ENCODE assay signal across 19 cellular contexts in the genomic region with DNA sequence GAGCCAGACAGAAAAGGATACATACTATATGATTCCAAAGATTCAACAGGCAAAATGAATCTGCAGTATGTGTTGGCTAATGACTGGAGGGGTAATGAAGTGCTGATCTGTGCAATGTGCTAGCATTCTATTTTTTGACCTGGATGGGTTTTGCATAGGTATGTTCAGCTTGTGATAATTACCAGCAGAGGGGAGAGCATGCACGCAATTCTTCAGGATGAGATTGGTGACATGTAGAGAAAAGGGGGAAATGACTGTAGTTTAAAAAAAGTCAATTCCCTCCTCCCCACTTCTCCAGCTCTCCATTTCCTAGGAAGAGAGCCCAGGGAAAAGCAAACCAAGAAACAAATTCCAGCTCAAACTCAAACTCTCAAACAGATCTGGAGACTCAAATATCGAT. TPM values are rescaled to one million over a fixed set of nuclear protein-coding genes. Genes with fewer than 3 reads are reported as not detected.
A peak's percentile ranks its signal among the peaks of the same experiment; 100 is the strongest.
DNase-seq lines count a peak whose midpoint lies in the region; ATAC-seq and TF ChIP-seq lines count a peak whose summit lies in the region.
"Had no signal": no experiment of that assay in that cellular context is flagged by ENCODE, and none has a peak within 500 bp of the region (broad histone marks: within the 10 kb centered on the region; RNA-seq: fewer than 3 reads in every experiment).

No MANE protein-coding gene starts in this region.

- H3K27me3 Mint-ChIP-seq in brain (no peaks in the 10 kb centered on the region), glutamatergic neuron (ENCODE audit: unreplicated experiment) (peaks cover 2% of the 10 kb centered on the region)

- H3K36me3 ChIP-seq in ES-I3 (ENCODE audit: insufficient read depth, low read length) (no peaks in the 10 kb centered on the region), trophoblast cell (ENCODE audit: control insufficient read depth in 1 of 2, insufficient read depth in 2 of 2, low read length in 2 of 2) (no peaks in the 10 kb centered on the region)

- peak overlapping the region; percentile 46 for H3K4me2 ChIP-seq in trophoblast cell (ENCODE audit: low read length)

- H3K4me3 ChIP-seq in trophoblast cell (ENCODE audit: low read depth, low read length), result no peak overlapping the region

- no peaks in the 10 kb centered on the region; the same call in none of the 2 replicates for H3K9me3 ChIP-seq in ES-I3 (ENCODE audit: control insufficient read depth, insufficient read depth, low read length)
- no peaks in the 10 kb centered on the region for H3K9me3 ChIP-seq in trophoblast cell (ENCODE audit: insufficient read depth, low read depth, low read length)

- H3K36me3 Mint-ChIP-seq in brain (peaks cover 4% of the 10 kb centered on the region), glutamatergic neuron (ENCODE audit: unreplicated experiment) (no peaks in the 10 kb centered on the region)
- H3K36me3 Mint-ChIP-seq: CD8-positive, alpha-beta T cell had no signal

- H3K4me1 Mint-ChIP-seq in brain (peaks cover 10% of the 10 kb centered on the region), glutamatergic neuron (ENCODE audit: low read depth, unreplicated experiment) (peaks cover 2% of the 10 kb centered on the region)

- no peak overlapping the region for H4K12ac ChIP-seq in trophoblast cell (ENCODE audit: low read depth, low read length)

- TF ChIP-seq CTCF in brain (conservative IDR thresholded peaks at IDR 0.05), result no peak
- TF ChIP-seq CTCF in glutamatergic neuron (IDR thresholded peaks at IDR 0.05; ENCODE audit: partially characterized antibody, unreplicated experiment), result no peak

- no peak overlapping the region for H2BK5ac ChIP-seq in trophoblast cell (ENCODE audit: low read depth, low read length, poor library complexity)

- no peak overlapping the region for H3K4ac ChIP-seq in trophoblast cell (ENCODE audit: low read depth, low read length)

- H3K4me3 Mint-ChIP-seq in brain (peak overlapping the region; percentile 73 to 84 (median 77)), glutamatergic neuron (ENCODE audit: unreplicated experiment) (peak overlapping the region; percentile 84)
- H3K4me3 Mint-ChIP-seq: activated naive CD8-positive, alpha-beta T cell; activated T-cell treated with anti-CD3 and anti-CD28 coated beads, Interleukin-2, amount 50 U/mL, for 24 hours; CD8-positive, alpha-beta T cell had no signal

- no peak overlapping the region for H3K23ac ChIP-seq in trophoblast cell (ENCODE audit: low read length)

- H3K4me1 ChIP-seq in ES-I3 (ENCODE audit: insufficient read depth, low read length) (no peaks in the 10 kb centered on the region), trophoblast cell (ENCODE audit: control insufficient read depth in 1 of 2, insufficient read depth in 2 of 2, low read length in 2 of 2) (peaks cover 3 to 6% of the 10 kb centered on the region in 2 experiments)

- H3K27me3 ChIP-seq in trophoblast cell (ENCODE audit: insufficient read depth, low read length), result no peaks in the 10 kb centered on the region

- H3K27ac Mint-ChIP-seq in brain (peak overlapping the region in 2 of 5 experiments; percentile 21 to 53), glutamatergic neuron (ENCODE audit: unreplicated experiment) (no peak overlapping the region)
- H3K27ac Mint-ChIP-seq: activated naive CD8-positive, alpha-beta T cell; activated T-cell treated with anti-CD3 and anti-CD28 coated beads, Interleukin-2, amount 50 U/mL, for 24 hours; CD8-positive, alpha-beta T cell had no signal

- no peak overlapping the region for H2BK120ac ChIP-seq in trophoblast cell (ENCODE audit: insufficient read depth, low read length, poor library complexity)

- H2AFZ ChIP-seq in trophoblast cell (ENCODE audit: insufficient read depth, low read length, poor library complexity), result no peak overlapping the region

- no peak overlapping the region for H3K18ac ChIP-seq in trophoblast cell (ENCODE audit: low read length)

- H2BK12ac ChIP-seq in trophoblast cell (ENCODE audit: low read length), result no peak overlapping the region

- H3K27ac ChIP-seq in trophoblast cell (ENCODE audit: low read depth, low read length), result no peak overlapping the region

- peak overlapping the region; percentile 39; the same call in 1 of the 2 replicates for H3K9ac ChIP-seq in ES-I3 (ENCODE audit: low read depth, low read length)
- H3K9ac ChIP-seq in trophoblast cell (ENCODE audit: low read length), result no peak overlapping the region

- H3K79me2 ChIP-seq in trophoblast cell (ENCODE audit: control insufficient read depth, insufficient read depth, low read length, poor library complexity), result no peaks in the 10 kb centered on the region

- DNase-seq in glutamatergic neuron (no peak), trophoblast cell (no peak), cortex of kidney (lab: John Stamatoyannopoulos, UW) (no peak), NCI-H510A (lab: John Stamatoyannopoulos, UW) (no peak)
- DNase-seq: activated CD4-positive, alpha-beta T cell treated with anti-CD3 and anti-CD28 coated beads, Interleukin-2, amount 50 U/mL, for 4 hours; activated T-cell treated with anti-CD3 and anti-CD28 coated beads, Interleukin-2, amount 50 U/mL, for 24 hours; CD8-positive, alpha-beta T cell; central memory CD4-positive, alpha-beta T cell; NCI-H1105 treated with DMSO at 0.1 percent for 48 hours; NCI-H226; NK-92 treated with Interleukin-12 subunit alpha and Interleukin-12 subunit beta, amount 100 ng/mL, for 24 hours; RPMI8226; SW 1271 had no signal

- ATAC-seq in HG03139 (IDR thresholded peaks at IDR 0.05; ENCODE audit: unreplicated experiment), result no peak
- no peak for ATAC-seq in HG03135 (IDR thresholded peaks at IDR 0.05; ENCODE audit: unreplicated experiment)
- ATAC-seq: CD8-positive, alpha-beta T cell had no signal

- H4K91ac ChIP-seq in trophoblast cell (ENCODE audit: low read depth, low read length), result no peak overlapping the region

- H3K79me1 ChIP-seq in trophoblast cell (ENCODE audit: low read length), result peaks cover 6% of the 10 kb centered on the region

- no peak overlapping the region for H2AK5ac ChIP-seq in trophoblast cell (ENCODE audit: low read length)

- no peak overlapping the region for H3K14ac ChIP-seq in trophoblast cell (ENCODE audit: low read length)

- H4K8ac ChIP-seq in trophoblast cell (ENCODE audit: low read depth, low read length), result no peak overlapping the region

- no CpG with 5 or more reads among the region's 2 CpGs for WGBS in trophoblast cell (ENCODE audit: extremely low coverage, insufficient coverage, insufficient read length)

- peaks cover 3 to 18% (median 9%) of the 10 kb centered on the region in 5 experiments for H3K9me3 Mint-ChIP-seq in brain
- no peaks in the 10 kb centered on the region for H3K9me3 Mint-ChIP-seq in glutamatergic neuron (ENCODE audit: unreplicated experiment)
- H3K9me3 Mint-ChIP-seq: CD8-positive, alpha-beta T cell had no signal

RNA-seq across cellular contexts. Expression of gene CCDC81, which starts 0.6 kb away (rescaled TPM):
- polyA plus RNA-seq in brain (ENCODE audit: insufficient read depth, low read depth, low replicate concordance), result 0.22 TPM
- total RNA-seq in glutamatergic neuron (ENCODE audit: unreplicated experiment), result 0.74 TPM
- 1.7 and 1.8 TPM in 2 replicates for polyA plus RNA-seq in trophoblast cell (2013)
- total RNA-seq: LHCN-M2 had no signal
